In genomic region chr4:82948647-82949204, GRCh38 we compare ENCODE assay signal across 16 cellular contexts. TPM values are rescaled to one million over a fixed set of nuclear protein-coding genes. Genes with fewer than 3 reads are reported as not detected.
DNase-seq lines count a peak whose midpoint lies in the region; ATAC-seq and TF ChIP-seq lines count a peak whose summit lies in the region.
"Had no signal": no experiment of that assay in that cellular context is flagged by ENCODE, and none has a peak within 500 bp of the region (broad histone marks: within the 10 kb centered on the region; RNA-seq: fewer than 3 reads in every experiment).

No MANE protein-coding gene starts in this region.

- in situ Hi-C loops in IMR-90 (cut with MboI; ENCODE audit: low sequenced_read_pairs) = no loop called here

- dilution Hi-C loops in IMR-90 (cut with HindIII; ENCODE audit: low sequenced_read_pairs, unreplicated experiment) = no loop called here

- no peak overlapping the region for H2AK5ac ChIP-seq in IMR-90 (ENCODE audit: low read depth, low read length)

- TF ChIP-seq EP300 in suprapubic skin (IDR thresholded peaks at IDR 0.05) = no peak

- H2AK9ac ChIP-seq in IMR-90 (replicated peaks; ENCODE audit: low read depth, low read length, poor library complexity) = no peak overlapping the region

- no peak overlapping the region for H4K8ac ChIP-seq in IMR-90 (ENCODE audit: low read depth in 2 of 2, low read length in 2 of 2)

- DNase-seq in Daoy (ENCODE audit: low read depth) = peak; percentile 2
- DNase-seq in IMR-90 = peak; percentile 52
- peak; percentile 38 to 68 for DNase-seq in cardiac fibroblast (ENCODE audit: low read depth in 2 of 2)
- peak; percentile 23 for DNase-seq in kidney glomerular epithelial cell (lab: John Stamatoyannopoulos, UW)
- no peak for DNase-seq in suprapubic skin (ENCODE audit: low spot score in 2 of 2)
- no peak for DNase-seq in hippocampal formation (lab: John Stamatoyannopoulos, UW)
- DNase-seq: activated naive CD4-positive, alpha-beta T cell treated with anti-CD3 and anti-CD28 coated beads for 36 hours; activated T-cell treated with anti-CD3 and anti-CD28 coated beads for 4 hours; CD4-positive, alpha-beta memory T cell; hypothalamus; NCI-H1048; NK-92 treated with Interleukin-12 subunit alpha and Interleukin-12 subunit beta, amount 100 ng/mL, for 24 hours had no signal

- H3K18ac ChIP-seq in IMR-90 (ENCODE audit: low read depth, low read length) = no peak overlapping the region

- no peaks in the 10 kb centered on the region for H3K27me3 ChIP-seq in IMR-90 (ENCODE audit: control insufficient read depth, insufficient read depth, low read length)
- H3K27me3 ChIP-seq in suprapubic skin = no peaks in the 10 kb centered on the region
- H3K27me3 ChIP-seq: vagina had no signal

- H3K23ac ChIP-seq in IMR-90 (ENCODE audit: low read depth, low read length) = no peak overlapping the region

- H4K91ac ChIP-seq in IMR-90 (ENCODE audit: insufficient read depth, low read depth, low read length) = no peak overlapping the region

- H2BK120ac ChIP-seq in IMR-90 (ENCODE audit: low read depth, low read length) = no peak overlapping the region

- no peak overlapping the region for H2BK15ac ChIP-seq in IMR-90 (ENCODE audit: low read depth, low read length)

- TF ChIP-seq CTCF in IMR-90 (conservative IDR thresholded peaks at IDR 0.05; ENCODE audit: low read depth, low read length) (no peak), cardiac fibroblast (IDR thresholded peaks at IDR 0.05; ENCODE audit: low read depth, low read length) (no peak), suprapubic skin (IDR thresholded peaks at IDR 0.05) (no peak)

- TF ChIP-seq POLR2A in IMR-90 (IDR thresholded peaks at IDR 0.05; ENCODE audit: low read depth, low read length) = no peak
- no peak for TF ChIP-seq POLR2A in suprapubic skin (IDR thresholded peaks at IDR 0.05)

- H3K79me1 ChIP-seq in IMR-90 (ENCODE audit: low read depth in 1 of 2, low read length in 2 of 2) = peaks cover 11 to 12% of the 10 kb centered on the region in 2 experiments; a peak in 3 of 4 replicates

- intact Hi-C loops in IMR-90 (cut with micrococcal nuclease) = loop anchor here (2.0 kb wide), 1 partner anchor 14 kb away; no protein-coding TSS in a partner anchor

- H2AFZ ChIP-seq in IMR-90 (replicated peaks; ENCODE audit: low read length, poor library complexity) = no peak overlapping the region

- WGBS in IMR-90 (ENCODE audit: extremely low coverage in 2 of 2, insufficient read length in 1 of 2), 2 experiments = no CpG with 5 or more reads among the region's 1 CpG
- 100% methylated on average over 1 of the region's 1 CpG for WGBS in suprapubic skin

- no peak overlapping the region for H3K9ac ChIP-seq in IMR-90 (ENCODE audit: low read depth, low read length)

- ATAC-seq in IMR-90 (ENCODE audit: low read depth) (peak; percentile 57), GM21381 (IDR thresholded peaks at IDR 0.05; ENCODE audit: unreplicated experiment) (no peak), GM18868 (IDR thresholded peaks at IDR 0.05; ENCODE audit: unreplicated experiment) (no peak)
- ATAC-seq: esophagus mucosa had no signal

- no peaks in the 10 kb centered on the region for H3K9me3 ChIP-seq in IMR-90 (ENCODE audit: control insufficient read depth, insufficient read depth, low read length)
- H3K9me3 ChIP-seq in suprapubic skin = no peaks in the 10 kb centered on the region
- H3K9me3 ChIP-seq: vagina had no signal

- no peak overlapping the region for H3K4ac ChIP-seq in IMR-90 (ENCODE audit: low read depth, low read length)

- H2BK20ac ChIP-seq in IMR-90 (ENCODE audit: low read depth, low read length) = no peak overlapping the region

- CTCF ChIA-PET in IMR-90 (lab: Yijun Ruan, JAX) = interaction anchor here (0.7 kb wide), 1 partner anchor 170 kb away, joined by 3 read pairs; no protein-coding TSS in a partner anchor

- POLR2A ChIA-PET in IMR-90 (lab: Charles Lee; ENCODE audit: unreplicated experiment) = no interaction called here

- H3K36me3 ChIP-seq in IMR-90 (ENCODE audit: control insufficient read depth, insufficient read depth, low read length) = peaks cover 4% of the 10 kb centered on the region; the same call in 1 of the 2 replicates
- H3K36me3 ChIP-seq in suprapubic skin = no peaks in the 10 kb centered on the region

- H3K4me3 ChIP-seq in IMR-90 (ENCODE audit: insufficient read depth, low read depth, low read length) (no peak overlapping the region), cardiac fibroblast (replicated peaks in 1 of 2; ENCODE audit: low read depth in 2 of 2, low read length in 2 of 2) (no peak overlapping the region), suprapubic skin (no peak overlapping the region)
- H3K4me3 ChIP-seq: vagina had no signal

- H3K56ac ChIP-seq in IMR-90 (ENCODE audit: extremely low read depth, insufficient read depth, low read length) = no peak overlapping the region

- H3K4me1 ChIP-seq in IMR-90 (ENCODE audit: control insufficient read depth, insufficient read depth, low read length) (no peaks in the 10 kb centered on the region), suprapubic skin (no peaks in the 10 kb centered on the region)
- H3K4me1 ChIP-seq: vagina had no signal

- H3K27ac ChIP-seq in IMR-90 (ENCODE audit: insufficient read depth, low read length) (no peak overlapping the region), suprapubic skin (no peak overlapping the region)
- H3K27ac ChIP-seq: vagina had no signal

- no peak overlapping the region; the same call in 1 of the 2 replicates for H3K4me2 ChIP-seq in IMR-90 (ENCODE audit: low read depth, low read length)

- H4K20me1 ChIP-seq in IMR-90 (ENCODE audit: insufficient read depth, low read length) = no peaks in the 10 kb centered on the region

- BruUV-seq in IMR-90 (replicated peaks; lab: Mats Ljungman, UMichigan) = no TSS peak

- TF ChIP-seq RAD21 in IMR-90 (IDR thresholded peaks at IDR 0.05; ENCODE audit: low read length) = no peak

- H4K5ac ChIP-seq in IMR-90 (ENCODE audit: low read depth, low read length) = no peak overlapping the region

- no peaks in the 10 kb centered on the region for H3K9me1 ChIP-seq in IMR-90 (ENCODE audit: insufficient read depth, low read length)

- no peak overlapping the region for H2BK5ac ChIP-seq in IMR-90 (ENCODE audit: low read depth, low read length, poor library complexity, severe bottlenecking)

- H3K14ac ChIP-seq in IMR-90 (replicated peaks; ENCODE audit: low read depth, low read length) = no peak overlapping the region

TF ChIP-seq in IMR-90, 13 proteins besides CTCF, POLR2A, EP300 and RAD21:
- TF ChIP-seq NFE2L2 (IDR thresholded peaks at IDR 0.05; ENCODE audit: low read depth, low read length) (no peak), MAFK (IDR thresholded peaks at IDR 0.05; ENCODE audit: low read depth, low read length) (no peak), CEBPB (IDR thresholded peaks at IDR 0.05; ENCODE audit: low read depth, low read length) (no peak), RFX5 (IDR thresholded peaks at IDR 0.05; ENCODE audit: low read depth, low read length) (no peak), MAZ (IDR thresholded peaks at IDR 0.05; ENCODE audit: borderline replicate concordance, low read depth, low read length) (no peak), CHD1 (IDR thresholded peaks at IDR 0.05; ENCODE audit: low read depth, low read length) (no peak), FOS (IDR thresholded peaks at IDR 0.05; ENCODE audit: low read depth, low read length) (no peak), MXI1 (IDR thresholded peaks at IDR 0.05; ENCODE audit: borderline replicate concordance, low read depth, low read length) (no peak), RCOR1 (IDR thresholded peaks at IDR 0.05; ENCODE audit: insufficient replicate concordance, low read length) (no peak), ELK1 (IDR thresholded peaks at IDR 0.05; ENCODE audit: borderline replicate concordance, low read depth, low read length) (no peak), BHLHE40 (IDR thresholded peaks at IDR 0.05; ENCODE audit: low read depth, low read length) (no peak), USF2 (IDR thresholded peaks at IDR 0.05; ENCODE audit: low read depth, low read length) (no peak), SMC3 (IDR thresholded peaks at IDR 0.05; ENCODE audit: low read depth, low read length) (no peak)
TF ChIP-seq in IMR-90: peak in this region for 0.

RNA-seq across cellular contexts. Expression of gene THAP9, which starts 48.2 kb away (rescaled TPM):
- total RNA-seq in Daoy (2014; rRNA removed; shearing (Covaris generic)) = 2.7 and 6.9 TPM in 2 replicates
- total RNA-seq in IMR-90 (2012; rRNA removed) = 2.9 and 4.2 TPM in 2 replicates
- 0.86 and 0.98 TPM in 2 replicates for polyA plus RNA-seq in IMR-90 (2012; rRNA removed)
- 0.20 and 0.30 TPM in 2 replicates for polyA plus RNA-seq in IMR-90 (2012; cell fraction: cytosol; rRNA removed)
- 0.17 and 1.7 TPM in 2 replicates for polyA plus RNA-seq in IMR-90 (2012; cell fraction: nucleus; rRNA removed; ENCODE audit: low replicate concordance)
- total RNA-seq in suprapubic skin = 1 to 10 TPM; 2.0 to 3.1 (median 2.6) TPM

RNA-seq across cellular contexts. Expression of gene SEC31A, which starts 57.8 kb away (rescaled TPM):
- total RNA-seq in Daoy (2014; rRNA removed; shearing (Covaris generic)) = 63.3 and 79.6 TPM in 2 replicates
- total RNA-seq in IMR-90 (2012; rRNA removed) (366 and 369 TPM in 2 replicates), suprapubic skin (100 to 1,000 TPM; 133 to 299 (median 161) TPM)
- polyA plus RNA-seq in IMR-90 (2012; rRNA removed) = 275 and 278 TPM in 2 replicates
- 60.2 and 117 TPM in 2 replicates for polyA plus RNA-seq in IMR-90 (2012; cell fraction: cytosol; rRNA removed)
- 132 and 517 TPM in 2 replicates for polyA plus RNA-seq in IMR-90 (2012; cell fraction: nucleus; rRNA removed; ENCODE audit: low replicate concordance)

Comparison
In these comparisons a context has a peak if more than half of its experiments do, and no peak if none do; other contexts are left out.
1. DNase-seq: peak in Daoy (single experiment), IMR-90 (single experiment), cardiac fibroblast (2 of 2) and kidney glomerular epithelial cell (single experiment); none in suprapubic skin (0 of 2) and hippocampal formation (0 of 2).